In the genomic region with DNA sequence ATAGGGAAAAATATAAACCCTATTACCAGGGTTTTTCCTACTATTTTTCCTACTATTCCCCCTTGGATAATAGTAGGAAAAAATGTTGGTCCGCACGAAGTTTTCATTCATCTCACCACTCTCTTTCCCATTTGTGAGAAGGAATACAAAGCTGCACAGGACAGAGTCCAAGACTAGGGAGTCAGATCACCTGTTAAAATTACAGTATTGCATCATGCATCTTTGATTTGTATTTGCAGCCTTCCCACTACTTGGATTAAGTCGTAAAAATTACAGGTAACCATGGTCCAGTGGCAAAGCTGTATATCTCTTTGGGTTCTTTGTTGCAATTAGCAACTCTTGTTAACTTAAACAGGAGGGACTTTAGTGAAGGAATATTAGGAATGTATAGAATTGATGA, we compare ENCODE assay signal across 7 cellular contexts.
"Had no signal": no experiment of that assay in that cellular context is flagged by ENCODE, and none has a peak within 500 bp of the region (broad histone marks: within the 10 kb centered on the region; RNA-seq: fewer than 3 reads in every experiment).

No MANE protein-coding gene starts in this region.

- H3K4me1 ChIP-seq: HAP-1 had no signal

- H3K4me3 ChIP-seq: GM23248, HAP-1 had no signal

- ATAC-seq: HCT116 had no signal

- H3K9ac ChIP-seq: GM23248 had no signal

- H3K27ac ChIP-seq: GM23248, HL-60 had no signal

- H3K36me3 ChIP-seq: HAP-1 had no signal

- H2AFZ ChIP-seq: GM23248 had no signal

- DNase-seq: GM23248, GOT3, H7, HFFc6 had no signal

- H3K9me3 ChIP-seq: HAP-1 had no signal
